ENCODE assay signal across 25 cellular contexts in the genomic region with DNA sequence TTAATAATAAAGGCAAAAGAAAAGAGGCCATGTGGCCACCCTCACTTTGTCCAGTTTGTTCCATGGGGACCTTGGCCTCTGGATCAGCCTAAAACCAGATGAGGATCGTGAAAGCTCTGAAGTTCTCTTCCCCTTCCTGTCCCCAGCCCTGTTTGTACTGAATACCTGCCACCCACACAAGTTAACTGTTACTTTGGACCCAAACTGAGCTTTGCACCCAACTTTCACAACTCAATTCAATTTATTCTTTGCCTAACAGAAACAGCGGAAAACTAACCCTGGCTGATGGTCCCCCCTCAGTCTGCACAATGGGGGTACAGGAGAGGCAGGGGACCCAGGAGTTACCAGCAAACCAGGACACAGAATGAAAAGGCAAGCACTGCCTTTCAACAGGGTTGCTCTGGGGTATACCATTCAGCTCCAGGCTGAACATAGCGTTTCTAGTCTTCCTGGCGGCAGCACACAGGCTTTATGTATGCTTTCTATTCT.
"Had no signal": no experiment of that assay in that cellular context is flagged by ENCODE, and none has a peak within 500 bp of the region (broad histone marks: within the 10 kb centered on the region; RNA-seq: fewer than 3 reads in every experiment).

No MANE protein-coding gene starts in this region.

- H3K36me3 ChIP-seq: cardiac muscle cell, pancreas had no signal

- H3K4me1 Mint-ChIP-seq: activated CD4-positive, alpha-beta memory T cell treated with anti-CD3 and anti-CD28 coated beads, Interleukin-2, amount 10 ng/mL, durations not matched to agents 7 days and 5 days had no signal

- H3K9me3 Mint-ChIP-seq: activated CD4-positive, alpha-beta memory T cell treated with anti-CD3 and anti-CD28 coated beads, Interleukin-2, amount 10 ng/mL, durations not matched to agents 7 days and 5 days; activated T-cell treated with anti-CD3 and anti-CD28 coated beads, Interleukin-2, amount 50 U/mL, for 72 hours; nephron; stimulated activated memory B cell treated with anti-CD40 and anti-IgM and Interleukin-4, amounts not matched to agents 10 μg/mL and 1 μg/mL and 100 μg/mL, for 72 hours had no signal

- ATAC-seq: activated T-cell treated with anti-CD3 and anti-CD28 coated beads, Interleukin-2, amount 50 U/mL, for 72 hours; body of pancreas; pancreas; sciatic nerve; stimulated activated memory B cell treated with anti-CD40 and anti-IgM and Interleukin-4, amounts not matched to agents 10 μg/mL and 1 μg/mL and 100 μg/mL, for 72 hours; T-helper 17 cell had no signal

- H3K27me3 Mint-ChIP-seq: stimulated activated memory B cell treated with anti-CD40 and anti-IgM and Interleukin-4, amounts not matched to agents 10 μg/mL and 1 μg/mL and 100 μg/mL, for 72 hours; T-helper 17 cell had no signal

- H3K27me3 ChIP-seq: body of pancreas, cardiac muscle cell, pancreas, testis, vagina had no signal

- H3K27ac Mint-ChIP-seq: activated CD4-positive, alpha-beta memory T cell treated with anti-CD3 and anti-CD28 coated beads, Interleukin-2, amount 10 ng/mL, durations not matched to agents 7 days and 5 days; activated T-cell treated with anti-CD3 and anti-CD28 coated beads, Interleukin-2, amount 50 U/mL, for 72 hours; stimulated activated memory B cell treated with anti-CD40 and anti-IgM and Interleukin-4, amounts not matched to agents 10 μg/mL and 1 μg/mL and 100 μg/mL, for 72 hours; T-helper 17 cell had no signal

- H3K4me3 ChIP-seq: body of pancreas, cardiac muscle cell, left ventricle myocardium inferior, pancreas, smooth muscle cell, testis, vagina had no signal

- H3K9me3 ChIP-seq: body of pancreas, left ventricle myocardium inferior, pancreas, testis, vagina had no signal

- DNase-seq: activated CD4-positive, alpha-beta memory T cell treated with anti-CD3 and anti-CD28 coated beads, Interleukin-2, amount 10 ng/mL, durations not matched to agents 7 days and 5 days; activated CD4-positive, alpha-beta T cell treated with anti-CD3 and anti-CD28 coated beads for 48 hours; activated CD4-positive, CD25-positive, alpha-beta regulatory T cell; activated effector memory CD4-positive, alpha-beta T cell treated with Interleukin-2 at 50 U/mL for 16 hours; activated naive CD4-positive, alpha-beta T cell treated with anti-CD3 and anti-CD28 coated beads, Interleukin-2, amount 50 U/mL, for 16 hours; activated T-cell treated with anti-CD3 and anti-CD28 coated beads, Interleukin-2, amount 50 U/mL, for 72 hours; anterior cingulate cortex; body of pancreas; cortex of kidney; erythroblast; foreskin fibroblast; left ventricle myocardium inferior; mammary epithelial cell; midbrain; pancreas; stimulated activated CD4-positive, alpha-beta T cell treated with anti-CD3 and anti-CD28 coated beads, Interleukin-15, amount 100 ng/mL, for 24 hours; T-helper 17 cell; testis; trophoblast cell had no signal

- H3K4me3 Mint-ChIP-seq: activated CD4-positive, alpha-beta memory T cell treated with anti-CD3 and anti-CD28 coated beads, Interleukin-2, amount 10 ng/mL, durations not matched to agents 7 days and 5 days; activated T-cell treated with anti-CD3 and anti-CD28 coated beads, Interleukin-2, amount 50 U/mL, for 72 hours; nephron; stimulated activated memory B cell treated with anti-CD40 and anti-IgM and Interleukin-4, amounts not matched to agents 10 μg/mL and 1 μg/mL and 100 μg/mL, for 72 hours; T-helper 17 cell had no signal

- H3K4me1 ChIP-seq: body of pancreas, pancreas had no signal

- H3K27ac ChIP-seq: body of pancreas, cardiac muscle cell, left ventricle myocardium inferior, pancreas, testis, vagina had no signal
